In the genomic region with DNA sequence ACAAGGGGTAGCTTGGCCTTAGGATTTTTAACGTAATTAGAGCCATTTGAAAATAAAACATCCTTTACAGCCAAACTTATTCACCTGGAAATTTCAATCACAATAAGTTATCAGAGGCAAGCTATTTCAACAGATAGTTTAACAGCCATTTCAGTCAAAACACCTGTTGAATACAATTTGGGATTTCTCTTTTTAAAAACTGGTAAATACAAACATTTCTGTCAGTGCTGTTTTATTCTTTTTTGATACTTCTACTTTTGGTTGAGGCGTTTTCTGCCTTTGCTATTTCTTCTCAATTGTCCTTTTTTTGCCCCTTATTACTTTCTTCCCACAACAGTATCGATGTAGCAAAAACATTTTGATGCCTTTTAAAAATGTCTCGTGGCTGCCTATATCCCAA, we compare ENCODE assay signal across 30 cellular contexts. TPM values are rescaled to one million over a fixed set of nuclear protein-coding genes. Genes with fewer than 3 reads are reported as not detected.
"Had no signal": no experiment of that assay in that cellular context is flagged by ENCODE, and none has a peak within 500 bp of the region (broad histone marks: within the 10 kb centered on the region; RNA-seq: fewer than 3 reads in every experiment).

No MANE protein-coding gene starts in this region.

- FAIRE-seq: endometrium, keratinocyte had no signal

- H3K9me3 Mint-ChIP-seq: effector memory CD8-positive, alpha-beta T cell; endodermal cell; mesothelial cell of epicardium had no signal

- H3K4me1 ChIP-seq: colonic mucosa, left lung, lower lobe of right lung had no signal

- H3K9me3 ChIP-seq: colonic mucosa, esophagus squamous epithelium, gastrocnemius medialis, heart right ventricle, left lung, lower lobe of right lung, mucosa of descending colon had no signal

- H3K27ac Mint-ChIP-seq: effector memory CD8-positive, alpha-beta T cell; endodermal cell; mesothelial cell of epicardium had no signal

- H3K36me3 Mint-ChIP-seq: mesothelial cell of epicardium had no signal

- H3K4me3 ChIP-seq: colonic mucosa, esophagus squamous epithelium, gastrocnemius medialis, heart right ventricle, left lung, lower lobe of right lung, mucosa of descending colon had no signal

- H3K4me3 Mint-ChIP-seq: effector memory CD8-positive, alpha-beta T cell; endodermal cell; mesothelial cell of epicardium had no signal

- H3K27ac ChIP-seq: colonic mucosa, epithelial cell of prostate, esophagus squamous epithelium, gastrocnemius medialis, heart right ventricle, left lung, lower lobe of right lung had no signal

- H3K36me3 ChIP-seq: colonic mucosa, esophagus squamous epithelium, gastrocnemius medialis, heart right ventricle, left lung, lower lobe of right lung had no signal

- DNase-seq: colonic mucosa; cortex of kidney; effector CD8-positive, alpha-beta T cell; effector memory CD8-positive, alpha-beta T cell; endodermal cell; erythroblast; esophagus squamous epithelium; foreskin fibroblast; foreskin melanocyte; gastrocnemius medialis; glutamatergic neuron; head of caudate nucleus; heart right ventricle; hippocampal formation; left cardiac atrium; left lung; left ventricle myocardium superior; lower lobe of right lung; mesenchymal stem cell; mucosa of descending colon had no signal

RNA-seq across cellular contexts. Expression of a gene that starts 2.1 kb away (rescaled TPM):
- total RNA-seq: dermis microvascular lymphatic vessel endothelial cell, esophagus mucosa, gastrocnemius medialis, glomerular endothelial cell, heart right ventricle, left cardiac atrium, left ventricle myocardium superior, lower lobe of right lung, lung microvascular endothelial cell, mesenteric fat pad, myocyte had no signal
- polyA plus RNA-seq: heart right ventricle, keratinocyte had no signal
